Comparison of ENCODE assay signal across 14 cellular contexts in the genomic region with DNA sequence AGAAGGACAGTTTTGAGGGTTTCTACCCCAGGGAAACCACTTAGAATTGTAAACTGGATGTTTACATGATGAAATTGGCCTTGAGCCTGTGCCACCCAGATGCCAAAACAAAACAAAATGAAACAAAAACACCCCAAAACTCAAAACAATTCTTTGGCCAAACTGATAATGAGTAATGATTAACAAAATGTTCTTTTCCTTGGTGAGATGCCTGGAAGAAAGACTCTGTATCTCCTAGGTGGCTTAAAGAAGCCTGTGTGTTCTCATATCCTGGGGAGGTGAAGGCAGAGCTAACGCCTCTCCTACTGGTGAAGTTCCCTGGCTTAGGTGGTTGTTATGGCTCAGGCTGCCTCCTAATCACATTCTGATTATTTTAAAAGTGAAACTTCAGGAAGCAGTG.
DNase-seq lines count a peak whose midpoint lies in the region; ATAC-seq, FAIRE-seq and TF ChIP-seq lines count a peak whose summit lies in the region.
"Had no signal": no experiment of that assay in that cellular context is flagged by ENCODE, and none has a peak within 500 bp of the region (broad histone marks: within the 10 kb centered on the region; RNA-seq: fewer than 3 reads in every experiment).

No MANE protein-coding gene starts in this region.

- no peak for TF ChIP-seq RAD21 in IMR-90 (IDR thresholded peaks at IDR 0.05; ENCODE audit: low read length)

- ATAC-seq in IMR-90 (ENCODE audit: low read depth) (peak; percentile 46), pancreas (peak in 3 of 4 donors; percentile 31 to 84 (median 77)), upper lobe of right lung (no peak), HG03175 (IDR thresholded peaks at IDR 0.05; ENCODE audit: unreplicated experiment) (no peak), HG03521 (IDR thresholded peaks at IDR 0.05; ENCODE audit: unreplicated experiment) (no peak)
- ATAC-seq: Right ventricle myocardium inferior had no signal

- H4K8ac ChIP-seq in IMR-90 (ENCODE audit: low read depth in 2 of 2, low read length in 2 of 2) = no peak overlapping the region

- H4K5ac ChIP-seq in IMR-90 (ENCODE audit: low read depth, low read length) = no peak overlapping the region

- H3K36me3 ChIP-seq in IMR-90 (ENCODE audit: control insufficient read depth, insufficient read depth, low read length) = no peaks in the 10 kb centered on the region
- H3K36me3 ChIP-seq in adrenal gland (replicated peaks in 1 of 2) = no peaks in the 10 kb centered on the region
- H3K36me3 ChIP-seq in pancreas = no peaks in the 10 kb centered on the region
- H3K36me3 ChIP-seq in upper lobe of right lung = no peaks in the 10 kb centered on the region
- H3K36me3 ChIP-seq: Peyer's patch had no signal

- 0 out of 2 replicates have a peak overlapping the region, but pooled peaks have one; percentile 5 for H2BK20ac ChIP-seq in IMR-90 (ENCODE audit: low read depth, low read length)

- H3K4me1 ChIP-seq in IMR-90 (ENCODE audit: control insufficient read depth, insufficient read depth, low read length) = peaks cover 9% of the 10 kb centered on the region
- peaks cover 0 to 11% of the 10 kb centered on the region in 2 donors for H3K4me1 ChIP-seq in adrenal gland (replicated peaks in 1 of 2)
- H3K4me1 ChIP-seq in pancreas = peaks cover 0 to 17% (median 5%) of the 10 kb centered on the region in 3 donors
- H3K4me1 ChIP-seq in upper lobe of right lung = peaks cover 11% of the 10 kb centered on the region
- H3K4me1 ChIP-seq: Peyer's patch had no signal

- no peaks in the 10 kb centered on the region for H4K20me1 ChIP-seq in IMR-90 (ENCODE audit: insufficient read depth, low read length)

- H3K18ac ChIP-seq in IMR-90 (ENCODE audit: low read depth, low read length) = no peak overlapping the region

- no peak overlapping the region for H3K9ac ChIP-seq in IMR-90 (ENCODE audit: low read depth, low read length)

- no peak overlapping the region for H2BK15ac ChIP-seq in IMR-90 (ENCODE audit: low read depth, low read length)

- H4K91ac ChIP-seq in IMR-90 (ENCODE audit: insufficient read depth, low read depth, low read length) = no peak overlapping the region

- no peak overlapping the region for H3K27ac ChIP-seq in IMR-90 (ENCODE audit: insufficient read depth, low read length)
- H3K27ac ChIP-seq in adrenal gland = peak overlapping the region in 3 of 5 donors; percentile 6 to 44 (median 20)
- no peak overlapping the region for H3K27ac ChIP-seq in pancreas
- H3K27ac ChIP-seq in upper lobe of right lung = peak overlapping the region; percentile 11
- H3K27ac ChIP-seq: Peyer's patch had no signal

- POLR2A ChIA-PET in IMR-90 (lab: Charles Lee; ENCODE audit: unreplicated experiment) = no interaction called here

- in situ Hi-C loops in IMR-90 (cut with MboI; ENCODE audit: low sequenced_read_pairs) = no loop called here

- H2BK5ac ChIP-seq in IMR-90 (ENCODE audit: low read depth, low read length, poor library complexity, severe bottlenecking) = no peak overlapping the region

- DNase-seq in IMR-90 (peak; percentile 37), adrenal gland (peak in 5 of 7 donors; percentile 17 to 52 (median 28)), pancreas (no peak), upper lobe of right lung (no peak), NCI-H526 (lab: John Stamatoyannopoulos, UW) (no peak)
- DNase-seq: CD4-positive, alpha-beta T cell; H9; NCI-H1048; NCI-H1436 treated with DMSO at 0.1 percent for 48 hours; NCI-H510A treated with DMSO at 0.1 percent for 48 hours; Peyer's patch had no signal

- no peak overlapping the region for H3K56ac ChIP-seq in IMR-90 (ENCODE audit: extremely low read depth, insufficient read depth, low read length)

- H3K9me1 ChIP-seq in IMR-90 (ENCODE audit: insufficient read depth, low read length) = no peaks in the 10 kb centered on the region

- no peaks in the 10 kb centered on the region for H3K79me1 ChIP-seq in IMR-90 (ENCODE audit: low read depth in 1 of 2, low read length in 2 of 2)

- no peak for TF ChIP-seq CTCF in IMR-90 (conservative IDR thresholded peaks at IDR 0.05; ENCODE audit: low read depth, low read length)
- no peak for TF ChIP-seq CTCF in adrenal gland (IDR thresholded peaks at IDR 0.05)
- TF ChIP-seq CTCF in pancreas (IDR thresholded peaks at IDR 0.05) = no peak
- no peak for TF ChIP-seq CTCF in upper lobe of right lung (IDR thresholded peaks at IDR 0.05)

- H3K4me2 ChIP-seq in IMR-90 (ENCODE audit: low read depth, low read length) = peak overlapping the region; percentile 4; the same call in 1 of the 2 replicates

- no peak overlapping the region for H3K23ac ChIP-seq in IMR-90 (ENCODE audit: low read depth, low read length)

- no peak overlapping the region for H2AK5ac ChIP-seq in IMR-90 (ENCODE audit: low read depth, low read length)

- CTCF ChIA-PET in IMR-90 (lab: Yijun Ruan, JAX) = interaction anchor here (0.7 kb wide), 1 partner anchor 13 kb away, joined by 3 read pairs; no protein-coding TSS in a partner anchor

- H3K27me3 ChIP-seq in IMR-90 (ENCODE audit: control insufficient read depth, insufficient read depth, low read length) (no peaks in the 10 kb centered on the region), adrenal gland (no peaks in the 10 kb centered on the region), pancreas (no peaks in the 10 kb centered on the region), upper lobe of right lung (no peaks in the 10 kb centered on the region)
- H3K27me3 ChIP-seq: Peyer's patch had no signal

- dilution Hi-C loops in IMR-90 (cut with HindIII; ENCODE audit: low sequenced_read_pairs, unreplicated experiment) = no loop called here

- TF ChIP-seq POLR2A in IMR-90 (IDR thresholded peaks at IDR 0.05; ENCODE audit: low read depth, low read length) (no peak), adrenal gland (IDR thresholded peaks at IDR 0.05) (no peak)

- no peak overlapping the region for H3K4ac ChIP-seq in IMR-90 (ENCODE audit: low read depth, low read length)

- BruUV-seq in IMR-90 (replicated peaks; lab: Mats Ljungman, UMichigan) = no TSS peak

- no peak overlapping the region for H2AFZ ChIP-seq in IMR-90 (replicated peaks; ENCODE audit: low read length, poor library complexity)

- H3K9me3 ChIP-seq in IMR-90 (ENCODE audit: control insufficient read depth, insufficient read depth, low read length) (no peaks in the 10 kb centered on the region), adrenal gland (replicated peaks in 1 of 3) (no peaks in the 10 kb centered on the region), pancreas (no peaks in the 10 kb centered on the region), upper lobe of right lung (no peaks in the 10 kb centered on the region)
- H3K9me3 ChIP-seq: Peyer's patch had no signal

- H3K4me3 ChIP-seq in IMR-90 (ENCODE audit: insufficient read depth, low read depth, low read length) = no peak overlapping the region
- H3K4me3 ChIP-seq in adrenal gland = no peak overlapping the region
- no peak overlapping the region for H3K4me3 ChIP-seq in pancreas
- no peak overlapping the region for H3K4me3 ChIP-seq in upper lobe of right lung
- H3K4me3 ChIP-seq: Peyer's patch had no signal

- FAIRE-seq in pancreas (lab: Jason Lieb, UNC) = no peak

- intact Hi-C loops in IMR-90 (cut with micrococcal nuclease) (no loop called here), adrenal gland (cut with DNase I) (no loop called here), pancreas (cut with DNase I) (no loop called here), upper lobe of right lung (cut with DNase I) (no loop called here)

- H2AK9ac ChIP-seq in IMR-90 (replicated peaks; ENCODE audit: low read depth, low read length, poor library complexity) = no peak overlapping the region

- WGBS in IMR-90 (ENCODE audit: extremely low coverage in 2 of 2, insufficient read length in 1 of 2), 2 experiments = no CpG with 5 or more reads among the region's 1 CpG
- 40 to 63% (median 41%) methylated on average over 1 of the region's 1 CpG for WGBS in adrenal gland, 4 donors
- WGBS in pancreas, 2 donors = 13 to 59% methylated on average over 1 of the region's 1 CpG

- H2BK120ac ChIP-seq in IMR-90 (ENCODE audit: low read depth, low read length) = no peak overlapping the region

- no peak overlapping the region for H3K14ac ChIP-seq in IMR-90 (replicated peaks; ENCODE audit: low read depth, low read length)

TF ChIP-seq in IMR-90, 13 proteins besides CTCF, POLR2A, EP300 and RAD21:
- TF ChIP-seq CHD1 (IDR thresholded peaks at IDR 0.05; ENCODE audit: low read depth, low read length) (no peak), NFE2L2 (IDR thresholded peaks at IDR 0.05; ENCODE audit: low read depth, low read length) (no peak), RCOR1 (IDR thresholded peaks at IDR 0.05; ENCODE audit: insufficient replicate concordance, low read length) (no peak), MAZ (IDR thresholded peaks at IDR 0.05; ENCODE audit: borderline replicate concordance, low read depth, low read length) (no peak), MXI1 (IDR thresholded peaks at IDR 0.05; ENCODE audit: borderline replicate concordance, low read depth, low read length) (no peak), MAFK (IDR thresholded peaks at IDR 0.05; ENCODE audit: low read depth, low read length) (no peak), BHLHE40 (IDR thresholded peaks at IDR 0.05; ENCODE audit: low read depth, low read length) (no peak), CEBPB (IDR thresholded peaks at IDR 0.05; ENCODE audit: low read depth, low read length) (no peak), SMC3 (IDR thresholded peaks at IDR 0.05; ENCODE audit: low read depth, low read length) (no peak), FOS (IDR thresholded peaks at IDR 0.05; ENCODE audit: low read depth, low read length) (no peak), RFX5 (IDR thresholded peaks at IDR 0.05; ENCODE audit: low read depth, low read length) (no peak)
- TF ChIP-seq, protein P1, sequence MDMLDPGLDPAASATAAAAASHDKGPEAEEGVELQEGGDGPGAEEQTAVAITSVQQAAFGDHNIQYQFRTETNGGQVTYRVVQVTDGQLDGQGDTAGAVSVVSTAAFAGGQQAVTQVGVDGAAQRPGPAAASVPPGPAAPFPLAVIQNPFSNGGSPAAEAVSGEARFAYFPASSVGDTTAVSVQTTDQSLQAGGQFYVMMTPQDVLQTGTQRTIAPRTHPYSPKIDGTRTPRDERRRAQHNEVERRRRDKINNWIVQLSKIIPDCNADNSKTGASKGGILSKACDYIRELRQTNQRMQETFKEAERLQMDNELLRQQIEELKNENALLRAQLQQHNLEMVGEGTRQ (IDR thresholded peaks at IDR 0.05; ENCODE audit: low read depth, low read length) = no peak
- TF ChIP-seq, protein P2, sequence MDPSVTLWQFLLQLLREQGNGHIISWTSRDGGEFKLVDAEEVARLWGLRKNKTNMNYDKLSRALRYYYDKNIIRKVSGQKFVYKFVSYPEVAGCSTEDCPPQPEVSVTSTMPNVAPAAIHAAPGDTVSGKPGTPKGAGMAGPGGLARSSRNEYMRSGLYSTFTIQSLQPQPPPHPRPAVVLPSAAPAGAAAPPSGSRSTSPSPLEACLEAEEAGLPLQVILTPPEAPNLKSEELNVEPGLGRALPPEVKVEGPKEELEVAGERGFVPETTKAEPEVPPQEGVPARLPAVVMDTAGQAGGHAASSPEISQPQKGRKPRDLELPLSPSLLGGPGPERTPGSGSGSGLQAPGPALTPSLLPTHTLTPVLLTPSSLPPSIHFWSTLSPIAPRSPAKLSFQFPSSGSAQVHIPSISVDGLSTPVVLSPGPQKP (IDR thresholded peaks at IDR 0.05; ENCODE audit: borderline replicate concordance, low read depth, low read length) = no peak

Comparison
In these comparisons a context has a peak if more than half of its experiments do, and no peak if none do; other contexts are left out.
1. ATAC-seq: peak in IMR-90 (single experiment) and pancreas (3 of 4); none in upper lobe of right lung (single experiment), HG03175 (single experiment) and HG03521 (single experiment).
2. DNase-seq: peak in IMR-90 (single experiment) and adrenal gland (5 of 7); none in pancreas (0 of 6), upper lobe of right lung (single experiment) and NCI-H526 (0 of 2).
3. H3K27ac ChIP-seq: peak in adrenal gland (3 of 5) and upper lobe of right lung (single experiment); none in IMR-90 (single experiment) and pancreas (0 of 4).